15 cellular contexts compared by ENCODE assay signal in the genomic region with DNA sequence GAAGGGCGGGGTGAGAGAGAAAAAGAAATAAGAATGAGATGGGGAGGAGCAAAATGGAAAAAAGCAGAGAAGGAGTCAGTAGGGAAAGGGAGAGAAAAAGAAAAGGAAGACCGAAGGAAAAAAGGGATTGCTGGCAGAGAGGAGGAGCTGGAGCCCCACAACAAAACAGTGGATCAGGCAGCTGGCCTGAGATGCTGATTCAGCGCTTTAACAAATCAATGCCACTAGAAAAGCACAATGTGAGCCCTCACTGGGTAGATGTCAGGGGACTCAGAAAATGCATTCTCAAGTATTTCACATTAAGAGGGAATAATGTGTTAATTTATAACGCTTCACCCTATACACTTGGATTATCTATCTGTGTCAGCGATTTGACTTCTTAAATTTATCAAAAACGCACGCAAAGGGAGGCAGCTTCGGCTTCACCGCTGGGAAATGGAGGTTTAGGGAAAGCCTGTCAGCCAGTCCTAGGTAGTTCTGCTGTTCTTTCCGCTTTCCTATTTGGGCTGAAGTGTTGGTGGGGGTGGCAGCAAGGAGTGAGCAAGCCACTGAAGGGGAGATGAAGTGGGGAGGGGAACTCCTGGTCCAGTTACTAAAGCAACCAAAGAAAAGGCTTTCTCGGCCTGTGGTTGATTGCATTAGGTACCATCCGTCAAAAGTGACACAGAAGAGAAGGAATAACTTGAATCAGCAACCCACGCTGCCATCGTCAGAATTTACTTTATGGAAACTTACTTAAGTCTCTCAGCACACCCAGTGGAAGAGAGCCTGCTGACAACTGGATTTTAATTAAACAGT.
DNase-seq lines count a peak whose midpoint lies in the region; ATAC-seq and TF ChIP-seq lines count a peak whose summit lies in the region.
"Had no signal": no experiment of that assay in that cellular context is flagged by ENCODE, and none has a peak within 500 bp of the region (broad histone marks: within the 10 kb centered on the region; RNA-seq: fewer than 3 reads in every experiment).

No MANE protein-coding gene starts in this region.

- H3K27me3 ChIP-seq in ascending aorta (no peaks in the 10 kb centered on the region), prostate gland (replicated peaks; ENCODE audit: insufficient read depth) (no peaks in the 10 kb centered on the region)
- H3K27me3 ChIP-seq in CD8-positive, alpha-beta T cell (ENCODE audit: insufficient read depth, low read length) = no peaks in the 10 kb centered on the region
- H3K27me3 ChIP-seq: left lung, transverse colon had no signal

- DNase-seq in HFFc6 (no peak), ascending aorta (ENCODE audit: low spot score in 2 of 2) (no peak), retina (peak; percentile 68), prostate gland (ENCODE audit: low spot score) (no peak), T-helper 1 cell (no peak)
- DNase-seq in CD8-positive, alpha-beta T cell = no peak
- DNase-seq: GOT3, left lung, NCI-H2107, transverse colon had no signal

- H3K27ac ChIP-seq in ascending aorta (no peak overlapping the region), prostate gland (no peak overlapping the region)
- no peak overlapping the region for H3K27ac ChIP-seq in CD8-positive, alpha-beta T cell (ENCODE audit: low read depth, low read length)
- H3K27ac ChIP-seq: C4-2B, left lung had no signal

- no peak for ATAC-seq in HG02571 (IDR thresholded peaks at IDR 0.05; ENCODE audit: unreplicated experiment)
- ATAC-seq in CD8-positive, alpha-beta T cell = no peak
- ATAC-seq: esophagus mucosa, left lung had no signal

- H3K36me3 Mint-ChIP-seq in HFFc6 (ENCODE audit: low read depth) = peaks cover 17% of the 10 kb centered on the region
- no peaks in the 10 kb centered on the region for H3K36me3 Mint-ChIP-seq in CD8-positive, alpha-beta T cell

- H3K4me3 ChIP-seq in ascending aorta (peak overlapping the region; percentile 6 to 15), iPS-18c (ENCODE audit: insufficient read depth, low read depth, low read length) (peak overlapping the region; percentile 25), prostate gland (no peak overlapping the region)
- H3K4me3 ChIP-seq in CD8-positive, alpha-beta T cell (ENCODE audit: low read depth, low read length) = no peak overlapping the region
- H3K4me3 ChIP-seq: left lung, transverse colon had no signal

- H3K27ac Mint-ChIP-seq in HFFc6 = peak overlapping the region; percentile 47
- no peak overlapping the region for H3K27ac Mint-ChIP-seq in CD8-positive, alpha-beta T cell
- H3K27ac Mint-ChIP-seq: progenitor cell of endocrine pancreas had no signal

- TF ChIP-seq POLR2A in prostate gland (IDR thresholded peaks at IDR 0.05) = no peak

- 0 out of 2 replicates have a peak overlapping the region, but pooled peaks have one; percentile 14 for H3K4me3 Mint-ChIP-seq in HFFc6
- H3K4me3 Mint-ChIP-seq in CD8-positive, alpha-beta T cell = no peak overlapping the region

- no peaks in the 10 kb centered on the region for H3K36me3 ChIP-seq in ascending aorta
- no peaks in the 10 kb centered on the region for H3K36me3 ChIP-seq in prostate gland
- H3K36me3 ChIP-seq in CD8-positive, alpha-beta T cell (ENCODE audit: insufficient read depth, low read length) = no peaks in the 10 kb centered on the region
- H3K36me3 ChIP-seq: left lung, transverse colon had no signal

- peaks cover 60% of the 10 kb centered on the region for H3K4me1 Mint-ChIP-seq in HFFc6 (ENCODE audit: low read depth)
- H3K4me1 Mint-ChIP-seq in CD8-positive, alpha-beta T cell (ENCODE audit: low read depth) = no peaks in the 10 kb centered on the region

- no peaks in the 10 kb centered on the region for H3K9me3 Mint-ChIP-seq in HFFc6
- H3K9me3 Mint-ChIP-seq in CD8-positive, alpha-beta T cell = peaks cover 3% of the 10 kb centered on the region

- no peak for TF ChIP-seq CTCF in HFFc6 (IDR thresholded peaks at IDR 0.05)
- TF ChIP-seq CTCF in ascending aorta (IDR thresholded peaks at IDR 0.05) = no peak
- TF ChIP-seq CTCF in prostate gland (IDR thresholded peaks at IDR 0.05) = no peak
- no peak for TF ChIP-seq CTCF in CD8-positive, alpha-beta T cell (IDR thresholded peaks at IDR 0.05)

- H3K9me3 ChIP-seq in ascending aorta = no peaks in the 10 kb centered on the region
- no peaks in the 10 kb centered on the region for H3K9me3 ChIP-seq in iPS-18c (ENCODE audit: control insufficient read depth, insufficient read depth, low read length)
- H3K9me3 ChIP-seq in prostate gland = no peaks in the 10 kb centered on the region
- H3K9me3 ChIP-seq in CD8-positive, alpha-beta T cell (ENCODE audit: low read length) = no peaks in the 10 kb centered on the region
- H3K9me3 ChIP-seq: left lung, transverse colon had no signal

- H3K27me3 Mint-ChIP-seq in HFFc6 (ENCODE audit: insufficient read depth) = no peaks in the 10 kb centered on the region
- H3K27me3 Mint-ChIP-seq in CD8-positive, alpha-beta T cell (ENCODE audit: low read depth) = no peaks in the 10 kb centered on the region

- intact Hi-C loops in ascending aorta (cut with DNase I) = loop anchor here (5.0 to 10.0 kb wide), 2 partner anchors 163 to 434 kb away; partner anchors contain the start of gene BNC2
- intact Hi-C loops in prostate gland (cut with DNase I) = no loop called here
- intact Hi-C loops in CD8-positive, alpha-beta T cell (cut with DNase I, micrococcal nuclease) = loop anchor here in 1 of 2 experiments (5.0 kb wide), 1 partner anchor 53 kb away; no protein-coding TSS in a partner anchor

- CTCF ChIA-PET in CD8-positive, alpha-beta T cell (lab: Charles Lee) = no interaction called here

- 83% methylated on average over 14 of the region's 14 CpGs for WGBS in prostate gland

- POLR2A ChIA-PET in CD8-positive, alpha-beta T cell (lab: Charles Lee) = no interaction called here

- H3K4me1 ChIP-seq in ascending aorta (peaks cover 0 to 11% of the 10 kb centered on the region in 2 donors), prostate gland (replicated peaks) (no peaks in the 10 kb centered on the region)
- H3K4me1 ChIP-seq in CD8-positive, alpha-beta T cell (ENCODE audit: insufficient read depth, low read length) = no peaks in the 10 kb centered on the region

Comparison
In these comparisons a context has a peak if more than half of its experiments do, and no peak if none do; other contexts are left out.
1. H3K4me3 ChIP-seq: peak in ascending aorta (2 of 2) and iPS-18c (single experiment); none in prostate gland (0 of 2) and CD8-positive, alpha-beta T cell (single experiment).